ENCODE assay signal across 26 cellular contexts in genomic region chr3:15923640-15924405, GRCh38.
DNase-seq lines count a peak whose midpoint lies in the region; ATAC-seq, FAIRE-seq and TF ChIP-seq lines count a peak whose summit lies in the region.
"Had no signal": no experiment of that assay in that cellular context is flagged by ENCODE, and none has a peak within 500 bp of the region (broad histone marks: within the 10 kb centered on the region; RNA-seq: fewer than 3 reads in every experiment).

No MANE protein-coding gene starts in this region.

- CTCF ChIA-PET in activated CD8-positive, alpha-beta T cell treated with anti-CD3 and anti-CD28 coated beads, Interleukin-2, amount 10 ng/mL, durations not matched to agents 7 days and 5 days (lab: Charles Lee), result interaction anchor here (0.6 kb wide), 1 partner anchor 21 kb away, joined by 3 read pairs; no protein-coding TSS in a partner anchor
- CTCF ChIA-PET in HepG2 (lab: Yijun Ruan, JAX; ENCODE audit: low intra/inter-chr PET ratio, low total read pairs), result no interaction called here
- CTCF ChIA-PET in activated CD4-positive, alpha-beta memory T cell treated with anti-CD3 and anti-CD28 coated beads, Interleukin-2, amount 10 ng/mL, durations not matched to agents 7 days and 5 days (lab: Charles Lee), result no interaction called here

- H3K27ac Mint-ChIP-seq in activated T-cell treated with anti-CD3 and anti-CD28 coated beads, Interleukin-2, amount 50 U/mL, for 72 hours, result no peak overlapping the region
- H3K27ac Mint-ChIP-seq in activated CD8-positive, alpha-beta T cell treated with anti-CD3 and anti-CD28 coated beads, Interleukin-2, amount 10 ng/mL, durations not matched to agents 7 days and 5 days, result no peak overlapping the region
- H3K27ac Mint-ChIP-seq in activated CD4-positive, alpha-beta memory T cell treated with anti-CD3 and anti-CD28 coated beads, Interleukin-2, amount 10 ng/mL, durations not matched to agents 7 days and 5 days, result no peak overlapping the region
- H3K27ac Mint-ChIP-seq: activated naive CD8-positive, alpha-beta T cell treated with anti-CD3 and anti-CD28 coated beads, Interleukin-2, amount 50 U/mL, for 24 hours; neural progenitor cell; progenitor cell of endocrine pancreas; stimulated activated memory B cell treated with anti-CD40 and anti-IgM and Interleukin-4, amounts not matched to agents 10 μg/mL and 1 μg/mL and 100 μg/mL, for 72 hours had no signal

- no peak for TF ChIP-seq EP300 in HepG2 (IDR thresholded peaks at IDR 0.05; ENCODE audit: low read depth in 2 of 2, low read length in 2 of 2)
- TF ChIP-seq EP300 in HepG2 (CRISPR knock-in tag; IDR thresholded peaks at IDR 0.05; ENCODE audit: borderline replicate concordance), result no peak

- H2AFZ ChIP-seq in Karpas-422 (ENCODE audit: low read length) (no peak overlapping the region), HepG2 (ENCODE audit: low read length) (no peak overlapping the region)
- H2AFZ ChIP-seq: neural progenitor cell had no signal

- H3K4me1 ChIP-seq in Karpas-422 (ENCODE audit: low read length) (no peaks in the 10 kb centered on the region), HepG2 (ENCODE audit: insufficient read depth, low read length) (no peaks in the 10 kb centered on the region)
- H3K4me1 ChIP-seq: BLaER1 had no signal

- H3K4me2 ChIP-seq in Karpas-422 (ENCODE audit: low read depth, low read length, poor library complexity, severe bottlenecking), result no peak overlapping the region
- no peak overlapping the region for H3K4me2 ChIP-seq in HepG2 (ENCODE audit: low read depth, low read length)
- H3K4me2 ChIP-seq: BLaER1, neural progenitor cell, SK-N-SH had no signal

- no TSS peak for BruUV-seq in HepG2 (replicated peaks; lab: Mats Ljungman, UMichigan)

- in situ Hi-C loops in HepG2 (cut with HindIII; ENCODE audit: extremely low pct_ligation_motif_present, low pct_unique_long_range_greater_than_20kb), result no loop called here

- H3K9me2 ChIP-seq in Karpas-422 (replicated peaks; ENCODE audit: insufficient read depth, low read length), result no peaks in the 10 kb centered on the region
- H3K9me2 ChIP-seq: SK-N-SH had no signal

- no peak for TF ChIP-seq RAD21 in HepG2 (CRISPR knock-in tag; IDR thresholded peaks at IDR 0.05)

- no peaks in the 10 kb centered on the region for H3K9me3 Mint-ChIP-seq in activated T-cell treated with anti-CD3 and anti-CD28 coated beads, Interleukin-2, amount 50 U/mL, for 72 hours
- H3K9me3 Mint-ChIP-seq in activated CD8-positive, alpha-beta T cell treated with anti-CD3 and anti-CD28 coated beads, Interleukin-2, amount 10 ng/mL, durations not matched to agents 7 days and 5 days (ENCODE audit: insufficient read depth), result no peaks in the 10 kb centered on the region
- H3K9me3 Mint-ChIP-seq in activated CD4-positive, alpha-beta memory T cell treated with anti-CD3 and anti-CD28 coated beads, Interleukin-2, amount 10 ng/mL, durations not matched to agents 7 days and 5 days, result no peaks in the 10 kb centered on the region
- H3K9me3 Mint-ChIP-seq: activated naive CD8-positive, alpha-beta T cell treated with anti-CD3 and anti-CD28 coated beads, Interleukin-2, amount 50 U/mL, for 24 hours; stimulated activated memory B cell treated with anti-CD40 and anti-IgM and Interleukin-4, amounts not matched to agents 10 μg/mL and 1 μg/mL and 100 μg/mL, for 72 hours had no signal

- H3K4me3 ChIP-seq in Karpas-422 (ENCODE audit: low read length), result no peak overlapping the region
- no peak overlapping the region for H3K4me3 ChIP-seq in HepG2 (replicated peaks in 1 of 3; ENCODE audit: insufficient read depth in 1 of 3, low read depth in 2 of 3, low read length in 3 of 3)
- H3K4me3 ChIP-seq: BLaER1, neural progenitor cell, thoracic aorta had no signal

- no peaks in the 10 kb centered on the region for H3K9me3 ChIP-seq in Karpas-422 (ENCODE audit: low read length)
- no peaks in the 10 kb centered on the region for H3K9me3 ChIP-seq in HepG2 (ENCODE audit: low read length)
- H3K9me3 ChIP-seq: BLaER1, SK-N-SH, thoracic aorta had no signal

- no peak for TF ChIP-seq POLR2A in HepG2 (IDR thresholded peaks at IDR 0.05; ENCODE audit: insufficient read depth in 1 of 2, low read depth in 2 of 2, low read length in 2 of 2)

- DNase-seq in activated T-cell treated with anti-CD3 and anti-CD28 coated beads, Interleukin-2, amount 50 U/mL, for 72 hours, result peak in 1 of 2 donors; percentile 4
- DNase-seq in activated T-cell treated with anti-CD3 and anti-CD28 coated beads, Interleukin-2, amount 50 U/mL, for 1 hour, result no peak
- DNase-seq in Karpas-422 (peak; percentile 53), HepG2 (ENCODE audit: low spot score) (no peak), NCI-H128 (lab: John Stamatoyannopoulos, UW; ENCODE audit: unreplicated experiment) (no peak)
- peak; percentile 37 for DNase-seq in activated CD8-positive, alpha-beta T cell treated with anti-CD3 and anti-CD28 coated beads, Interleukin-2, amount 10 ng/mL, durations not matched to agents 7 days and 5 days
- DNase-seq in activated CD4-positive, alpha-beta memory T cell treated with anti-CD3 and anti-CD28 coated beads, Interleukin-2, amount 10 ng/mL, durations not matched to agents 7 days and 5 days, result no peak
- DNase-seq: activated effector memory CD4-positive, alpha-beta T cell treated with Interleukin-2 at 50 U/mL for 16 hours; activated naive CD8-positive, alpha-beta T cell treated with anti-CD3 and anti-CD28 coated beads, Interleukin-2, amount 50 U/mL, for 24 hours; brain microvascular endothelial cell; cortex of kidney; foreskin melanocyte; hippocampal formation; NCI-H1436 treated with DMSO at 0.1 percent for 48 hours; SK-N-SH; T1000 had no signal

- no peaks in the 10 kb centered on the region for H3K79me2 ChIP-seq in Karpas-422 (ENCODE audit: low read length)
- H3K79me2 ChIP-seq in HepG2 (ENCODE audit: insufficient read depth, low read length), result no peaks in the 10 kb centered on the region

- ATAC-seq in activated T-cell treated with anti-CD3 and anti-CD28 coated beads, Interleukin-2, amount 50 U/mL, for 72 hours (replicated peaks in 1 of 2), result peak; percentile 49 to 51
- ATAC-seq in activated CD8-positive, alpha-beta T cell treated with anti-CD3 and anti-CD28 coated beads, Interleukin-2, amount 10 ng/mL, durations not matched to agents 7 days and 5 days, result no peak
- ATAC-seq in HepG2 (no peak), GM21825 (IDR thresholded peaks at IDR 0.05; ENCODE audit: unreplicated experiment) (no peak)
- ATAC-seq: activated CD4-positive, CD25-positive, alpha-beta regulatory T cell treated with anti-CD3 and anti-CD28 coated beads, Interleukin-2, amount 50 U/mL, for 24 hours; activated naive CD8-positive, alpha-beta T cell treated with anti-CD3 and anti-CD28 coated beads, Interleukin-2, amount 50 U/mL, for 24 hours; stimulated activated memory B cell treated with anti-CD40 and anti-IgM and Interleukin-4, amounts not matched to agents 10 μg/mL and 1 μg/mL and 100 μg/mL, for 72 hours had no signal

- 65% methylated on average over 5 of the region's 5 CpGs for WGBS in HepG2 (ENCODE audit: low lambda C conversion rate)

- no peak overlapping the region for H3K27ac ChIP-seq in Karpas-422 (ENCODE audit: low read length)
- H3K27ac ChIP-seq in HepG2 (ENCODE audit: extremely low read length, insufficient read depth, low read length), result no peak overlapping the region
- H3K27ac ChIP-seq: BLaER1, brain microvascular endothelial cell, neural progenitor cell, thoracic aorta had no signal

- POLR2A ChIA-PET in activated CD8-positive, alpha-beta T cell treated with anti-CD3 and anti-CD28 coated beads, Interleukin-2, amount 10 ng/mL, durations not matched to agents 7 days and 5 days (lab: Charles Lee), result no interaction called here
- POLR2A ChIA-PET in HepG2 (lab: Yijun Ruan, JAX), result no interaction called here
- POLR2A ChIA-PET in activated CD4-positive, alpha-beta memory T cell treated with anti-CD3 and anti-CD28 coated beads, Interleukin-2, amount 10 ng/mL, durations not matched to agents 7 days and 5 days (lab: Charles Lee), result no interaction called here

- H3K9ac ChIP-seq in Karpas-422 (ENCODE audit: low read length) (no peak overlapping the region), HepG2 (ENCODE audit: insufficient read depth, low read depth, low read length) (no peak overlapping the region)
- H3K9ac ChIP-seq: BLaER1, neural progenitor cell, SK-N-SH had no signal

- no peak for TF ChIP-seq CTCF in HepG2 (CRISPR knock-in tag; IDR thresholded peaks at IDR 0.05)

- no peaks in the 10 kb centered on the region for H3K4me1 Mint-ChIP-seq in activated T-cell treated with anti-CD3 and anti-CD28 coated beads, Interleukin-2, amount 50 U/mL, for 72 hours (ENCODE audit: low read depth)
- H3K4me1 Mint-ChIP-seq in activated CD8-positive, alpha-beta T cell treated with anti-CD3 and anti-CD28 coated beads, Interleukin-2, amount 10 ng/mL, durations not matched to agents 7 days and 5 days (ENCODE audit: low read depth), result peaks cover 3% of the 10 kb centered on the region
- peaks cover 3% of the 10 kb centered on the region for H3K4me1 Mint-ChIP-seq in activated CD4-positive, alpha-beta memory T cell treated with anti-CD3 and anti-CD28 coated beads, Interleukin-2, amount 10 ng/mL, durations not matched to agents 7 days and 5 days
- H3K4me1 Mint-ChIP-seq: activated naive CD8-positive, alpha-beta T cell treated with anti-CD3 and anti-CD28 coated beads, Interleukin-2, amount 50 U/mL, for 24 hours; stimulated activated memory B cell treated with anti-CD40 and anti-IgM and Interleukin-4, amounts not matched to agents 10 μg/mL and 1 μg/mL and 100 μg/mL, for 72 hours had no signal

- H3K36me3 ChIP-seq in Karpas-422 (ENCODE audit: insufficient read depth, low read length), result no peaks in the 10 kb centered on the region
- H3K36me3 ChIP-seq in HepG2 (replicated peaks in 1 of 2; ENCODE audit: control insufficient read depth in 1 of 2, insufficient read depth in 2 of 2, low read length in 2 of 2), result no peaks in the 10 kb centered on the region
- H3K36me3 ChIP-seq: BLaER1, brain microvascular endothelial cell, neural progenitor cell, thoracic aorta had no signal

- no peak overlapping the region for H3K4me3 Mint-ChIP-seq in activated T-cell treated with anti-CD3 and anti-CD28 coated beads, Interleukin-2, amount 50 U/mL, for 72 hours
- no peak overlapping the region for H3K4me3 Mint-ChIP-seq in activated CD8-positive, alpha-beta T cell treated with anti-CD3 and anti-CD28 coated beads, Interleukin-2, amount 10 ng/mL, durations not matched to agents 7 days and 5 days
- H3K4me3 Mint-ChIP-seq in activated CD4-positive, alpha-beta memory T cell treated with anti-CD3 and anti-CD28 coated beads, Interleukin-2, amount 10 ng/mL, durations not matched to agents 7 days and 5 days, result no peak overlapping the region
- H3K4me3 Mint-ChIP-seq: activated naive CD8-positive, alpha-beta T cell treated with anti-CD3 and anti-CD28 coated beads, Interleukin-2, amount 50 U/mL, for 24 hours; neural progenitor cell; stimulated activated memory B cell treated with anti-CD40 and anti-IgM and Interleukin-4, amounts not matched to agents 10 μg/mL and 1 μg/mL and 100 μg/mL, for 72 hours had no signal

- H3K27me3 Mint-ChIP-seq in activated T-cell treated with anti-CD3 and anti-CD28 coated beads, Interleukin-2, amount 50 U/mL, for 72 hours (ENCODE audit: low read depth), result no peaks in the 10 kb centered on the region
- H3K27me3 Mint-ChIP-seq in activated CD8-positive, alpha-beta T cell treated with anti-CD3 and anti-CD28 coated beads, Interleukin-2, amount 10 ng/mL, durations not matched to agents 7 days and 5 days (ENCODE audit: low read depth), result peaks cover 5% of the 10 kb centered on the region
- H3K27me3 Mint-ChIP-seq in activated CD4-positive, alpha-beta memory T cell treated with anti-CD3 and anti-CD28 coated beads, Interleukin-2, amount 10 ng/mL, durations not matched to agents 7 days and 5 days, result peaks cover 6% of the 10 kb centered on the region
- H3K27me3 Mint-ChIP-seq: activated naive CD8-positive, alpha-beta T cell treated with anti-CD3 and anti-CD28 coated beads, Interleukin-2, amount 50 U/mL, for 24 hours; progenitor cell of endocrine pancreas; stimulated activated memory B cell treated with anti-CD40 and anti-IgM and Interleukin-4, amounts not matched to agents 10 μg/mL and 1 μg/mL and 100 μg/mL, for 72 hours had no signal

- FAIRE-seq in HepG2 (lab: Jason Lieb, UNC), result no peak
- FAIRE-seq: D721Med, G401.6, H1 had no signal

- H4K20me1 ChIP-seq in Karpas-422 (ENCODE audit: insufficient read depth, low read depth, low read length) (no peaks in the 10 kb centered on the region), HepG2 (ENCODE audit: insufficient read depth, low read length) (no peaks in the 10 kb centered on the region)
- H4K20me1 ChIP-seq: BLaER1 had no signal

- H3K36me3 Mint-ChIP-seq in activated T-cell treated with anti-CD3 and anti-CD28 coated beads, Interleukin-2, amount 50 U/mL, for 72 hours (ENCODE audit: insufficient read depth in 2 of 2), result no peaks in the 10 kb centered on the region
- H3K36me3 Mint-ChIP-seq in activated CD8-positive, alpha-beta T cell treated with anti-CD3 and anti-CD28 coated beads, Interleukin-2, amount 10 ng/mL, durations not matched to agents 7 days and 5 days (ENCODE audit: low read depth), result no peaks in the 10 kb centered on the region
- no peaks in the 10 kb centered on the region for H3K36me3 Mint-ChIP-seq in activated CD4-positive, alpha-beta memory T cell treated with anti-CD3 and anti-CD28 coated beads, Interleukin-2, amount 10 ng/mL, durations not matched to agents 7 days and 5 days (ENCODE audit: low read depth)
- H3K36me3 Mint-ChIP-seq: stimulated activated memory B cell treated with anti-CD40 and anti-IgM and Interleukin-4, amounts not matched to agents 10 μg/mL and 1 μg/mL and 100 μg/mL, for 72 hours had no signal

- intact Hi-C loops in HepG2 (cut with micrococcal nuclease; ENCODE audit: unreplicated experiment), result no loop called here

- H3K27me3 ChIP-seq in Karpas-422 (ENCODE audit: low read length) (no peaks in the 10 kb centered on the region), HepG2 (ENCODE audit: control insufficient read depth in 1 of 2, insufficient read depth in 2 of 2, low read length in 2 of 2) (no peaks in the 10 kb centered on the region; a peak in 1 of 5 replicates)
- H3K27me3 ChIP-seq: BLaER1, brain microvascular endothelial cell, neural progenitor cell had no signal

Comparison
In these comparisons a context has a peak if more than half of its experiments do, and no peak if none do; other contexts are left out.
1. ATAC-seq: peak in activated T-cell treated with anti-CD3 and anti-CD28 coated beads, Interleukin-2, amount 50 U/mL, for 72 hours (2 of 2); none in activated CD8-positive, alpha-beta T cell treated with anti-CD3 and anti-CD28 coated beads, Interleukin-2, amount 10 ng/mL, durations not matched to agents 7 days and 5 days (single experiment), HepG2 (single experiment) and GM21825 (single experiment).
2. DNase-seq: peak in Karpas-422 (single experiment) and activated CD8-positive, alpha-beta T cell treated with anti-CD3 and anti-CD28 coated beads, Interleukin-2, amount 10 ng/mL, durations not matched to agents 7 days and 5 days (single experiment); none in activated T-cell treated with anti-CD3 and anti-CD28 coated beads, Interleukin-2, amount 50 U/mL, for 1 hour (single experiment), HepG2 (single experiment), activated CD4-positive, alpha-beta memory T cell treated with anti-CD3 and anti-CD28 coated beads, Interleukin-2, amount 10 ng/mL, durations not matched to agents 7 days and 5 days (single experiment) and NCI-H128 (single experiment).